ENCODE assay signal across 11 cellular contexts in genomic region chr7:100431286-100431735, GRCh38. TPM values are rescaled to one million over a fixed set of nuclear protein-coding genes. Genes with fewer than 3 reads are reported as not detected.
DNase-seq lines count a peak whose midpoint lies in the region; ATAC-seq, FAIRE-seq and TF ChIP-seq lines count a peak whose summit lies in the region.
"Had no signal": no experiment of that assay in that cellular context is flagged by ENCODE, and none has a peak within 500 bp of the region (broad histone marks: within the 10 kb centered on the region; RNA-seq: fewer than 3 reads in every experiment).

No MANE protein-coding gene starts in this region.

- H3K9me3 ChIP-seq in A549 (peaks cover 5% of the 10 kb centered on the region; the same call in 1 of the 3 replicates), muscle layer of duodenum (ENCODE audit: control insufficient read depth in 1 of 2, low read length in 2 of 2) (no peaks in the 10 kb centered on the region)

- no peak for DNase-seq in A549 (ENCODE audit: low read depth in 1 of 2, low spot score in 1 of 2)
- no peak for DNase-seq in HL-60 (ENCODE audit: low read depth in 1 of 2, low spot score in 1 of 2)
- no peak for DNase-seq in superior temporal gyrus (ENCODE audit: extremely low spot score)
- no peak for DNase-seq in cerebellum (ENCODE audit: low spot score)
- DNase-seq in SKM-1 treated with dmso at 0.1 percent for 144 hours (lab: John Stamatoyannopoulos, UW; ENCODE audit: unreplicated experiment) = no peak
- DNase-seq in glomerular visceral epithelial cell (ENCODE audit: extremely low spot score) = no peak
- DNase-seq: NCI-H2171 treated with DMSO at 0.1 percent for 48 hours had no signal

- H3K27me3 Mint-ChIP-seq in brain = peaks cover 20% of the 10 kb centered on the region

- 96% methylated on average over 23 of the region's 23 CpGs for WGBS in A549 (ENCODE audit: missing lambda C conversion rate)

- POLR2A ChIA-PET in A549 (lab: Yijun Ruan, JAX) = no interaction called here

- TF ChIP-seq EP300 in A549 (IDR thresholded peaks at IDR 0.05) = no peak

- H3K27me3 ChIP-seq in HL-60 (ENCODE audit: insufficient read depth, poor library complexity, severe bottlenecking) (no peaks in the 10 kb centered on the region), muscle layer of duodenum (ENCODE audit: low read depth, low read length) (no peaks in the 10 kb centered on the region)

- TF ChIP-seq CTCF in A549 (IDR thresholded peaks at IDR 0.05) = no peak
- no peak for TF ChIP-seq CTCF in HL-60 (IDR thresholded peaks at IDR 0.05; ENCODE audit: insufficient read depth, low read length)
- no peak for TF ChIP-seq CTCF in brain (conservative IDR thresholded peaks at IDR 0.05)

- CTCF ChIA-PET in A549 (lab: Yijun Ruan, JAX) = no interaction called here

- peak overlapping the region; percentile 88 to 94 (median 91) for H3K4me3 Mint-ChIP-seq in brain

- H3K27ac Mint-ChIP-seq in brain = peak overlapping the region in 4 of 5 experiments; percentile 91 to 98 (median 94)

- no peak for FAIRE-seq in A549 (lab: Jason Lieb, UNC)
- FAIRE-seq: islet of Langerhans had no signal

- TF ChIP-seq POLR2A in A549 (IDR thresholded peaks at IDR 0.05; ENCODE audit: low read length) = no peak

- H3K4me3 ChIP-seq in A549 = no peak overlapping the region
- peak overlapping the region; percentile 69 for H3K4me3 ChIP-seq in HL-60 (replicated peaks; ENCODE audit: insufficient read depth, low read length)
- peak overlapping the region in 1 of 2 donors; percentile 82 for H3K4me3 ChIP-seq in muscle layer of duodenum (ENCODE audit: low read depth in 1 of 2, low read length in 2 of 2)

- peaks cover 40% of the 10 kb centered on the region for H3K36me3 Mint-ChIP-seq in brain

- H3K4me1 ChIP-seq in A549 = peaks cover 34% of the 10 kb centered on the region
- peaks cover 0 to 44% of the 10 kb centered on the region in 2 donors for H3K4me1 ChIP-seq in muscle layer of duodenum (ENCODE audit: control insufficient read depth in 1 of 2, insufficient read depth in 2 of 2, low read length in 2 of 2)

- no peak for ATAC-seq in A549

- H3K27ac ChIP-seq in A549 (peak overlapping the region in 1 of 2 experiments; percentile 100; a peak in 2 of 6 replicates), HL-60 (replicated peaks) (no peak overlapping the region; the same call in 1 of the 2 replicates), muscle layer of duodenum (ENCODE audit: low read length) (peak overlapping the region; percentile 19)

- H3K4me2 ChIP-seq in A549 = peak overlapping the region; percentile 88

- peaks cover 65% of the 10 kb centered on the region for H3K4me1 Mint-ChIP-seq in brain

- H3K9me3 Mint-ChIP-seq in brain = peaks cover 0 to 11% (median 6%) of the 10 kb centered on the region in 5 experiments

- TF ChIP-seq RAD21 in A549 (conservative IDR thresholded peaks at IDR 0.05 in 1 of 2, IDR thresholded peaks at IDR 0.05 in 1 of 2) = no peak

- peaks cover 26 to 28% of the 10 kb centered on the region in 2 donors for H3K36me3 ChIP-seq in muscle layer of duodenum (ENCODE audit: control insufficient read depth in 1 of 2, insufficient read depth in 2 of 2, low read length in 2 of 2)

TF ChIP-seq in A549, 52 proteins besides CTCF, POLR2A, EP300 and RAD21:
- TF ChIP-seq ESRRA (IDR thresholded peaks at IDR 0.05; ENCODE audit: borderline replicate concordance, low read length) = no peak
- no peak for TF ChIP-seq NFE2L2 (conservative IDR thresholded peaks at IDR 0.05; ENCODE audit: low read length)
- TF ChIP-seq TFCP2L1 (CRISPR knock-in tag; IDR thresholded peaks at IDR 0.05) = no peak

RNA-seq across cellular contexts. Expression of gene MEPCE, which starts 1.7 kb away (rescaled TPM):
- polyA plus RNA-seq in A549 (2011; rRNA removed) (10.0 and 13.1 TPM in 2 replicates), A549 (2017; fragmentation: RNase III; extraction: RNeasy Plus Mini Kit Qiagen cat#74134 plus additional on column Dnase treatment) (36.7 to 38.4 TPM (median 38.2 TPM) in 3 replicates), brain (ENCODE audit: insufficient read depth, low read depth, low replicate concordance) (57.4 TPM)
- 19.7 and 25.3 TPM in 2 replicates for polyA plus RNA-seq in A549 (2012; cell fraction: cytosol; rRNA removed)
- 30.0 and 34.0 TPM in 2 replicates for polyA plus RNA-seq in A549 (2012; cell fraction: nucleus; rRNA removed)
- 22.3 and 25.4 TPM in 2 replicates for polyA minus RNA-seq in A549 (2011; rRNA and poly(A)+ RNA removed)
- 18.5 TPM for total RNA-seq in cerebellum

RNA-seq across cellular contexts. Expression of gene ZCWPW1, which starts 2.8 kb away (rescaled TPM):
- polyA plus RNA-seq in A549 (2011; rRNA removed) (3.5 and 4.2 TPM in 2 replicates), A549 (2017; fragmentation: RNase III; extraction: RNeasy Plus Mini Kit Qiagen cat#74134 plus additional on column Dnase treatment) (1.9 to 2.5 TPM (median 2.0 TPM) in 3 replicates), brain (ENCODE audit: insufficient read depth, low read depth, low replicate concordance) (6.4 TPM)
- 1.2 and 1.6 TPM in 2 replicates for polyA plus RNA-seq in A549 (2012; cell fraction: cytosol; rRNA removed)
- polyA plus RNA-seq in A549 (2012; cell fraction: nucleus; rRNA removed) = 1.7 TPM in 2 replicates
- polyA minus RNA-seq in A549 (2011; rRNA and poly(A)+ RNA removed) = 1.4 and 2.7 TPM in 2 replicates
- total RNA-seq in cerebellum = 2.8 TPM

RNA-seq across cellular contexts. Expression of gene PPP1R35, which starts 5.0 kb away (rescaled TPM):
- polyA plus RNA-seq in A549 (2011; rRNA removed) (15.2 and 15.7 TPM in 2 replicates), A549 (2017; fragmentation: RNase III; extraction: RNeasy Plus Mini Kit Qiagen cat#74134 plus additional on column Dnase treatment) (29.9 to 33.0 TPM (median 31.6 TPM) in 3 replicates), brain (ENCODE audit: insufficient read depth, low read depth, low replicate concordance) (34.4 TPM)
- polyA plus RNA-seq in A549 (2012; cell fraction: cytosol; rRNA removed) = 66.3 and 69.9 TPM in 2 replicates
- 103 and 122 TPM in 2 replicates for polyA plus RNA-seq in A549 (2012; cell fraction: nucleus; rRNA removed)
- polyA minus RNA-seq in A549 (2011; rRNA and poly(A)+ RNA removed) = 9.5 and 10.7 TPM in 2 replicates
- total RNA-seq in cerebellum = 6.4 TPM

RNA-seq across cellular contexts. Expression of gene SPACDR, which starts 32.7 kb away (rescaled TPM):
- polyA plus RNA-seq in A549 (2011; rRNA removed) (0.17 and 0.40 TPM in 2 replicates), A549 (2017; fragmentation: RNase III; extraction: RNeasy Plus Mini Kit Qiagen cat#74134 plus additional on column Dnase treatment) (0.33 to 0.39 TPM (median 0.34 TPM) in 3 replicates), brain (ENCODE audit: insufficient read depth, low read depth, low replicate concordance) (1.6 TPM)
- 0.49 and 0.54 TPM in 2 replicates for polyA plus RNA-seq in A549 (2012; cell fraction: cytosol; rRNA removed)
- 0.62 and 0.92 TPM in 2 replicates for polyA plus RNA-seq in A549 (2012; cell fraction: nucleus; rRNA removed)
- not detected in 2 replicates for polyA minus RNA-seq in A549 (2011; rRNA and poly(A)+ RNA removed)
- 0.54 TPM for total RNA-seq in cerebellum
- total RNA-seq: G401 had no signal

RNA-seq across cellular contexts. Expression of gene TSC22D4, which starts 47.7 kb away (rescaled TPM):
- 6.2 and 7.9 TPM in 2 replicates for polyA plus RNA-seq in A549 (2011; rRNA removed)
- 15.5 and 22.6 TPM in 2 replicates for polyA plus RNA-seq in A549 (2012; cell fraction: cytosol; rRNA removed)
- polyA plus RNA-seq in A549 (2012; cell fraction: nucleus; rRNA removed) = 26.1 and 31.1 TPM in 2 replicates
- 20.7 to 28.9 TPM (median 28.3 TPM) in 3 replicates for polyA plus RNA-seq in A549 (2017; fragmentation: RNase III; extraction: RNeasy Plus Mini Kit Qiagen cat#74134 plus additional on column Dnase treatment)
- polyA minus RNA-seq in A549 (2011; rRNA and poly(A)+ RNA removed) = 6.5 and 8.2 TPM in 2 replicates
- 383 TPM for polyA plus RNA-seq in brain (ENCODE audit: insufficient read depth, low read depth, low replicate concordance)
- 12.7 TPM for total RNA-seq in cerebellum
